Comparison of ENCODE assay signal across 25 cellular contexts in the genomic region with DNA sequence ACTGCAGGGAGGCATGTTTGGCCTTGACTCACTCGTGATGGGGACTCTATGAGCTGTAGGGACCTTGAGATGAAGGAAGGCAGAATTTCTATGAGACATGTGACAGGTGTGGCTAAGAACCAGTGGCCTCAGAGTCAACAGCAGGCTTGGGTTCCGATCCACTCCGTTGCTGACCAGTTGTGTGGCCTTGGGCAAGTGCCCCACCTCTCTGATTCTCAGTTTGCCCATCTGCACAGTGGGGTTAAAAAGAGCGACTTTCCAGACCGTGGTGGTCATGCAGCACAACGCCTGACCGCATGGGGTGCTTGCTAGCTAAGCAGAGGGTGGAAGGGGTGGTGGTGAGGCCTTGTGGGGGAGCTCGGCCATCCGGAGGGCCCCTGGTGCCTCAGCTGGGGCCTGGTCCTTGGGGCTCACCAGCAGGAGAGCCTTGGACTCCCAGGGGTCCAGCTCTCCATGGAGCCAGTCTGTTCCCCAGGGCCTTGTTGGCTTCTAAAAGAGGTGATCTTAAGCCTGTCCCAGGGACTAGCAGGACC.
"Had no signal": no experiment of that assay in that cellular context is flagged by ENCODE, and none has a peak within 500 bp of the region (broad histone marks: within the 10 kb centered on the region; RNA-seq: fewer than 3 reads in every experiment).

No MANE protein-coding gene starts in this region.

- H3K9ac ChIP-seq: parathyroid adenoma had no signal

- H2AFZ ChIP-seq: hepatocyte, parathyroid adenoma had no signal

- DNase-seq: effector CD4-positive, alpha-beta T cell; endodermal cell; erythroblast; foreskin keratinocyte; head of caudate nucleus; left colon; left ventricle myocardium superior; natural killer cell; occipital lobe; retina; stimulated activated CD4-positive, alpha-beta T cell treated with anti-CD3 and anti-CD28 coated beads, Interleukin-15, amount 100 ng/mL, for 24 hours; stimulated activated CD4-positive, alpha-beta T cell treated with anti-CD3 and anti-CD28 coated beads, Interleukin-1b, Interleukin-23, amount 100 ng/mL, for 48 hours; stimulated activated CD4-positive, alpha-beta T cell treated with anti-CD3 and anti-CD28 coated beads, Interleukin-4, amount 100 ng/mL, for 4 hours; stimulated activated naive CD4-positive, alpha-beta T cell treated with Interleukin-2 at 50 U/mL for 16 hours; thyroid gland; upper lobe of left lung had no signal

- H3K4me1 ChIP-seq: foreskin keratinocyte, parathyroid adenoma, psoas muscle, right lobe of liver, suprapubic skin, thyroid gland, upper lobe of left lung, vagina had no signal

- H3K4me1 Mint-ChIP-seq: endodermal cell, natural killer cell, neural crest cell had no signal

- H3K27me3 ChIP-seq: foreskin keratinocyte, hepatocyte, right lobe of liver, suprapubic skin, thyroid gland, upper lobe of left lung, vagina had no signal

- H3K27ac ChIP-seq: coronary artery, foreskin keratinocyte, hepatocyte, parathyroid adenoma, psoas muscle, right lobe of liver, suprapubic skin, thyroid gland, upper lobe of left lung, vagina had no signal

- H3K4me2 ChIP-seq: hepatocyte had no signal

- ATAC-seq: foreskin keratinocyte, left colon, left ventricle myocardium superior, natural killer cell, psoas muscle, right lobe of liver had no signal

- H3K79me2 ChIP-seq: hepatocyte, parathyroid adenoma had no signal

- H3K27ac Mint-ChIP-seq: endodermal cell, natural killer cell had no signal

- H3K36me3 Mint-ChIP-seq: natural killer cell had no signal

- H3K9me3 Mint-ChIP-seq: endodermal cell, natural killer cell, neural crest cell had no signal

- FAIRE-seq: endothelial cell of umbilical vein had no signal

- H3K4me3 Mint-ChIP-seq: endodermal cell, natural killer cell, neural crest cell had no signal

- H3K4me3 ChIP-seq: coronary artery, hepatocyte, psoas muscle, right lobe of liver, suprapubic skin, thyroid gland, upper lobe of left lung, vagina had no signal

- H3K9me3 ChIP-seq: psoas muscle, right lobe of liver, suprapubic skin, thyroid gland, upper lobe of left lung, vagina had no signal

- H3K36me3 ChIP-seq: right lobe of liver, upper lobe of left lung, vagina had no signal
